ENCODE assay signal across 8 cellular contexts in the genomic region with DNA sequence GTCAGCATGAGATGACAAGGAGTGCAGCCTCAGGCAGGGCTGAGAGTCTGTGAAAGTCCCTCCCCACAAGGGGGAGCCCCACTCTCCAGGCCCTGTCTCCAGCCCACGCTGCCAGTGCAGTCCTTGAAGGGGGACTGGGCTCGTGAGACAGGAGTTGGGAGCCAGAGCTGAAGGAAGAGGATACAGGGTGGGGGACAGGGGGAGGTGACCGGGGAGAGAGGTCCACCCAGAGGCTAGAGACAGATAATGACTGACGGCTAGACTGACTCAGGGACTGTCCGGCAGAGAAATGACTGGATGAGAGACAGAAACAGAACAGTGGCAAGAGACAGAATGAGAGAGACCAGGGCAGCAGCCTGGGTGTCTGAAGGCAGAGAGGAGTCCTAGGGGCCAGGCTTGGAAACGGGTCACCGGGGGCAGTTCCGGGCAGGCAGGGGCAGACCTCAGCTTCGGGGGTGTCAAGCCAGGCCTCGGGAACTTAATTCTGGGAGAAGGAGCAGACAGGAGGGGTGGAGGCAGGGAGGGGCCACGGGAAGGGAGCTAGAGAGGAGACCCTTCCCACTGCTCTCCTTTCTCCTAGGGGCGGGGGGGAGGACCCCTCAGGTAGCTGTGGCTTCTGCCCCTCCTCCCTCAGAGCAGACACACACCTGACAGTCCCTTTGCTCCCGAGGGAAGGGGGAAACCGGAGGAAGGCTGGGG. TPM values are rescaled to one million over a fixed set of nuclear protein-coding genes. Genes with fewer than 3 reads are reported as not detected.
A peak's percentile ranks its signal among the peaks of the same experiment; 100 is the strongest.
DNase-seq lines count a peak whose midpoint lies in the region; ATAC-seq, FAIRE-seq and TF ChIP-seq lines count a peak whose summit lies in the region.

No MANE protein-coding gene starts in this region.

- DNase-seq in GM18507 (ENCODE audit: extremely low spot score, insufficient read length, low read depth) (peak; percentile 66), T-helper 9 cell (peak; percentile 60), choroid plexus epithelial cell (ENCODE audit: low read depth) (peak; percentile 73), lung (ENCODE audit: low spot score) (peak; percentile 60), NCI-H1105 (lab: John Stamatoyannopoulos, UW) (no peak), NCI-H187 treated with DMSO at 0.1 percent for 48 hours (lab: John Stamatoyannopoulos, UW) (no peak)
- peak; percentile 45 for DNase-seq in stimulated activated CD8-positive, alpha-beta memory T cell treated with anti-CD3 and anti-CD28 coated beads, Interleukin-12 subunit alpha, Interleukin-12 subunit beta, amount 100 ng/mL, for 4 hours (ENCODE audit: low read depth)

- peaks cover 0 to 22% of the 10 kb centered on the region in 2 donors for H3K36me3 ChIP-seq in lung (ENCODE audit: control insufficient read depth in 2 of 2, insufficient read depth in 2 of 2, low read length in 2 of 2)

- H3K9me3 ChIP-seq in lung (ENCODE audit: control insufficient read depth in 2 of 2, insufficient read depth in 1 of 2, low read length in 1 of 2) = no peaks in the 10 kb centered on the region

- peak; percentile 91 for FAIRE-seq in GM18507 (lab: Jason Lieb, UNC)

- peak overlapping the region; percentile 60 for H3K4me3 ChIP-seq in choroid plexus epithelial cell (ENCODE audit: low read depth, low read length)
- H3K4me3 ChIP-seq in lung = no peak overlapping the region

- no peaks in the 10 kb centered on the region for H3K4me1 ChIP-seq in lung (ENCODE audit: control insufficient read depth in 2 of 2, insufficient read depth in 2 of 2, low read length in 2 of 2)

- 7 to 8% methylated on average over 14 of the region's 14 CpGs for WGBS in lung, 2 donors

- no peaks in the 10 kb centered on the region for H3K27me3 ChIP-seq in lung (ENCODE audit: control insufficient read depth, insufficient read depth)

- ATAC-seq in HG03108 (IDR thresholded peaks at IDR 0.05; ENCODE audit: unreplicated experiment) (peak; percentile 43), lung (ENCODE audit: insufficient read depth, low FRiP score) (peak; percentile 54)

- peak overlapping the region in 1 of 2 donors; percentile 4 for H3K27ac ChIP-seq in lung (ENCODE audit: low read depth in 1 of 2, low read length in 1 of 2)

- TF ChIP-seq CTCF in choroid plexus epithelial cell (conservative IDR thresholded peaks at IDR 0.05; ENCODE audit: low read depth, low read length) = peak; percentile 84
- peak; percentile 32 for TF ChIP-seq CTCF in lung (IDR thresholded peaks at IDR 0.05; ENCODE audit: control extremely low read depth, extremely low read depth)

RNA-seq across cellular contexts. Expression of a gene that starts 0.9 kb away (rescaled TPM):
- 1 to 10 TPM; 4.2 to 4.6 TPM for total RNA-seq in lung
- polyA plus RNA-seq in lung = 1 to 10 TPM; 2.0 to 4.8 TPM

RNA-seq across cellular contexts. Expression of a gene that starts 14.4 kb away (rescaled TPM):
- total RNA-seq in lung = not detected
- not detected for polyA plus RNA-seq in lung

RNA-seq across cellular contexts. Expression of a gene that starts 21.7 kb away (rescaled TPM):
- total RNA-seq in lung = 100 to 1,000 TPM in 1 of 2 donors, 10 to 100 TPM in 1; 64.8 to 107 TPM
- polyA plus RNA-seq in lung = 100 to 1,000 TPM in 1 of 2 donors, 10 to 100 TPM in 1; 94.6 to 147 TPM

RNA-seq across cellular contexts. Expression of a gene that starts 38.5 kb away (rescaled TPM):
- total RNA-seq in lung = 100 to 1,000 TPM; 125 to 154 TPM
- polyA plus RNA-seq in lung = 100 to 1,000 TPM in 1 of 2 donors, 10 to 100 TPM in 1; 76.3 to 106 TPM

RNA-seq across cellular contexts. Expression of a gene that starts 38.9 kb away (rescaled TPM):
- 10 to 100 TPM; 23.9 to 56.7 TPM for total RNA-seq in lung
- 10 to 100 TPM; 26.0 to 64.9 TPM for polyA plus RNA-seq in lung

Comparison
In these comparisons a context has a peak if more than half of its experiments do, and no peak if none do; other contexts are left out.
1. DNase-seq: peak in GM18507 (single experiment), T-helper 9 cell (single experiment), choroid plexus epithelial cell (single experiment), lung (single experiment) and stimulated activated CD8-positive, alpha-beta memory T cell treated with anti-CD3 and anti-CD28 coated beads, Interleukin-12 subunit alpha, Interleukin-12 subunit beta, amount 100 ng/mL, for 4 hours (single experiment); none in NCI-H1105 (single experiment) and NCI-H187 treated with DMSO at 0.1 percent for 48 hours (single experiment).